ENCODE assay signal across 1 cellular context in the genomic region with DNA sequence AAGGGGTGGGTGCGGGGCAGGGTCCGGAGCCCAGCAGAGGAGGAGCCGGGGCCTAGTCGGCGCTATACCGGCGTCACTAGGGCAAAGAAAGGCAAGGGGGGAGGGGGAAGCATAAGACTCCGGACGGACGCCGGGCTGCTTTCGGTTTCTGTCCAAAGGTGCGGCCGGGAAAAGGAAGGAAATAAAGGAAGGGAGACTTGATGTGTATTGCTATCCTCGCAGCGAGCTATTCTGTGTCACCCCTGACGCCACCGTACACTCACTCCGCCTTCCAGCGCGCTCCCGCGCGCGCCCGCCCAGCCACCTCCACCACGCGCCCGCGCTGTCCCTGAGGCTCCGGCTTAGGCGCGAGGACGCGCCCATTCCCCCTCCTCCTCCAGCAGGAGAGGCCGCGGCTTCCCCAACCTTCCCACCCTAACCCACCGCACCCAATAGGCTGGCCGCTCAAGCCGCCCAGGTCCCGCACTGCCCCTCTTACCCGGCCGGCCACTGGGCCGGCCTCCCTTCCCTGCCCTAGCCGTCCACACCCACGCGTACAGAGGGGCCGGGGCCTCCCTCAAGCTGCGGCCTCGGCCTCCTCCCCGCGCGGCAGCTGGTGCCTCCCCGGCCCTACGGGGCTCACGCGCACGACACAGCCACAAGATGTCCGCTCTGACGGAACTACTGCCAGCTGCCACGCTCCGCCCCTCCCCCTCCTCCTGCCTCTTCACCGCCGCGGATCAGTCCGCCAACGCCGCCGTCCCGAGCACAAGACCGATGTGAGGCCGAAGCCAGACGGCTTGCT.
A peak's percentile ranks its signal among the peaks of the same experiment; 100 is the strongest.
TF ChIP-seq lines count a peak whose summit lies in the region.

A gene (minus strand): TSS at position 662 of the 784 bp plus-strand sequence. CDS start 1,043 bp downstream, outside the sequence.

TF ChIP-seq in K562, 482 proteins besides CTCF, POLR2A, EP300 and RAD21 (continued from another document and continues in another):
- TF ChIP-seq, protein P1, sequence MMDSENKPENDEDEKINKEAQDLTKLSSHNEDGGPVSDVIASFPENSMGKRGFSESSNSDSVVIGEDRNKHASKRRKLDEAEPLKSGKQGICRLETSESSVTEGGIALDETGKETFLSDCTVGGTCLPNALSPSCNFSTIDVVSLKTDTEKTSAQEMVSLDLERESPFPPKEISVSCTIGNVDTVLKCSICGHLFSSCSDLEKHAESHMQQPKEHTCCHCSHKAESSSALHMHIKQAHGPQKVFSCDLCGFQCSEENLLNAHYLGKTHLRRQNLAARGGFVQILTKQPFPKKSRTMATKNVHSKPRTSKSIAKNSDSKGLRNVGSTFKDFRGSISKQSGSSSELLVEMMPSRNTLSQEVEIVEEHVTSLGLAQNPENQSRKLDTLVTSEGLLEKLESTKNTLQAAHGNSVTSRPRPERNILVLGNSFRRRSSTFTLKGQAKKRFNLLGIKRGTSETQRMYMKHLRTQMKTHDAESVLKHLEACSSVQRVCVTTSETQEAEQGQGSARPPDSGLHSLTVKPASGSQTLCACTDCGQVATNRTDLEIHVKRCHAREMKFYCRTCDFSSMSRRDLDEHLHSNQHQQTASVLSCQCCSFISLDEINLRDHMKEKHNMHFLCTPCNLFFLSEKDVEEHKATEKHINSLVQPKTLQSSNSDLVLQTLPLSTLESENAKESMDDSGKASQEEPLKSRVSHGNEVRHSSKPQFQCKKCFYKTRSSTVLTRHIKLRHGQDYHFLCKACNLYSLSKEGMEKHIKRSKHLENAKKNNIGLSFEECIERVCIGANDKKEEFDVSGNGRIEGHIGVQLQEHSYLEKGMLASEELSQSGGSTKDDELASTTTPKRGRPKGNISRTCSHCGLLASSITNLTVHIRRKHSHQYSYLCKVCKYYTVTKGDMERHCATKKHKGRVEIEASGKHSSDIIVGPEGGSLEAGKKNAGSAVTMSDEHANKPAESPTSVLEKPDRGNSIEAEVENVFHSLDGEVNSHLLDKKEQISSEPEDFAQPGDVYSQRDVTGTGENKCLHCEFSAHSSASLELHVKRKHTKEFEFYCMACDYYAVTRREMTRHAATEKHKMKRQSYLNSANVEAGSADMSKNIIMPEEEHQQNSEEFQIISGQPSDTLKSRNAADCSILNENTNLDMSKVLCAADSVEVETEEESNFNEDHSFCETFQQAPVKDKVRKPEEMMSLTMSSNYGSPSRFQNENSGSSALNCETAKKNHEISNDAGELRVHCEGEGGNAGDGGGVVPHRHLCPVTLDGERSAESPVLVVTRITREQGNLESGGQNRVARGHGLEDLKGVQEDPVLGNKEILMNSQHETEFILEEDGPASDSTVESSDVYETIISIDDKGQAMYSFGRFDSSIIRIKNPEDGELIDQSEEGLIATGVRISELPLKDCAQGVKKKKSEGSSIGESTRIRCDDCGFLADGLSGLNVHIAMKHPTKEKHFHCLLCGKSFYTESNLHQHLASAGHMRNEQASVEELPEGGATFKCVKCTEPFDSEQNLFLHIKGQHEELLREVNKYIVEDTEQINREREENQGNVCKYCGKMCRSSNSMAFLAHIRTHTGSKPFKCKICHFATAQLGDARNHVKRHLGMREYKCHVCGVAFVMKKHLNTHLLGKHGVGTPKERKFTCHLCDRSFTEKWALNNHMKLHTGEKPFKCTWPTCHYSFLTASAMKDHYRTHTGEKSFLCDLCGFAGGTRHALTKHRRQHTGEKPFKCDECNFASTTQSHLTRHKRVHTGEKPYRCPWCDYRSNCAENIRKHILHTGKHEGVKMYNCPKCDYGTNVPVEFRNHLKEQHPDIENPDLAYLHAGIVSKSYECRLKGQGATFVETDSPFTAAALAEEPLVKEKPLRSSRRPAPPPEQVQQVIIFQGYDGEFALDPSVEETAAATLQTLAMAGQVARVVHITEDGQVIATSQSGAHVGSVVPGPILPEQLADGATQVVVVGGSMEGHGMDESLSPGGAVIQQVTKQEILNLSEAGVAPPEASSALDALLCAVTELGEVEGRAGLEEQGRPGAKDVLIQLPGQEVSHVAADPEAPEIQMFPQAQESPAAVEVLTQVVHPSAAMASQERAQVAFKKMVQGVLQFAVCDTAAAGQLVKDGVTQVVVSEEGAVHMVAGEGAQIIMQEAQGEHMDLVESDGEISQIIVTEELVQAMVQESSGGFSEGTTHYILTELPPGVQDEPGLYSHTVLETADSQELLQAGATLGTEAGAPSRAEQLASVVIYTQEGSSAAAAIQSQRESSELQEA (IDR thresholded peaks at IDR 0.05; ENCODE audit: low read depth), result 0 out of 2 replicates have a peak, but pooled peaks have one; percentile 28
- TF ChIP-seq, protein P2, sequence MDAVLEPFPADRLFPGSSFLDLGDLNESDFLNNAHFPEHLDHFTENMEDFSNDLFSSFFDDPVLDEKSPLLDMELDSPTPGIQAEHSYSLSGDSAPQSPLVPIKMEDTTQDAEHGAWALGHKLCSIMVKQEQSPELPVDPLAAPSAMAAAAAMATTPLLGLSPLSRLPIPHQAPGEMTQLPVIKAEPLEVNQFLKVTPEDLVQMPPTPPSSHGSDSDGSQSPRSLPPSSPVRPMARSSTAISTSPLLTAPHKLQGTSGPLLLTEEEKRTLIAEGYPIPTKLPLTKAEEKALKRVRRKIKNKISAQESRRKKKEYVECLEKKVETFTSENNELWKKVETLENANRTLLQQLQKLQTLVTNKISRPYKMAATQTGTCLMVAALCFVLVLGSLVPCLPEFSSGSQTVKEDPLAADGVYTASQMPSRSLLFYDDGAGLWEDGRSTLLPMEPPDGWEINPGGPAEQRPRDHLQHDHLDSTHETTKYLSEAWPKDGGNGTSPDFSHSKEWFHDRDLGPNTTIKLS (IDR thresholded peaks at IDR 0.05; ENCODE audit: borderline replicate concordance, low read depth), result peak; percentile 71; the same call in 1 of the 2 replicates
- TF ChIP-seq ZNF143 (CRISPR knock-in tag; IDR thresholded peaks at IDR 0.05) (peak; percentile 47; the same call in 1 of the 2 replicates), ZSCAN32 (CRISPR knock-in tag; IDR thresholded peaks at IDR 0.05) (no peak), DPF2 (IDR thresholded peaks at IDR 0.05) (peak; percentile 52), SMARCA5 (IDR thresholded peaks at IDR 0.05) (no peak), RNF2 (IDR thresholded peaks at IDR 0.05) (peak; percentile 79), PTRF (tag; IDR thresholded peaks at IDR 0.05) (no peak), JUND (IDR thresholded peaks at IDR 0.05; ENCODE audit: borderline replicate concordance, low read depth, low read length) (peak; percentile 38), JUND (tag; IDR thresholded peaks at IDR 0.05; ENCODE audit: borderline replicate concordance, low read depth, low read length) (no peak; the same call in 2 of the 3 replicates), FOXJ3 (CRISPR knock-in tag; IDR thresholded peaks at IDR 0.05) (no peak), TCFL5 (CRISPR knock-in tag; conservative IDR thresholded peaks at IDR 0.05) (no peak), CTBP1 (IDR thresholded peaks at IDR 0.05; ENCODE audit: borderline replicate concordance) (peak; percentile 75), GATAD2B (IDR thresholded peaks at IDR 0.05; ENCODE audit: borderline replicate concordance) (peak; percentile 43), SUPT5H (IDR thresholded peaks at IDR 0.05) (peak; percentile 96), ZBTB8A (IDR thresholded peaks at IDR 0.05; ENCODE audit: partially characterized antibody) (no peak), TAF1 (IDR thresholded peaks at IDR 0.05; ENCODE audit: control insufficient read depth, extremely low read depth, insufficient read depth, low read length, severe bottlenecking) (peak; percentile 91), ATF7 (IDR thresholded peaks at IDR 0.05) (peak; percentile 44), ZNF444 (CRISPR knock-in tag; IDR thresholded peaks at IDR 0.05) (peak; percentile 73), MAFK (IDR thresholded peaks at IDR 0.05; ENCODE audit: low read length) (no peak; the same call in 1 of the 2 replicates), HDAC8 (tag; IDR thresholded peaks at IDR 0.05) (0 out of 2 replicates have a peak, but pooled peaks have one; percentile 40)
- TF ChIP-seq, protein P3, sequence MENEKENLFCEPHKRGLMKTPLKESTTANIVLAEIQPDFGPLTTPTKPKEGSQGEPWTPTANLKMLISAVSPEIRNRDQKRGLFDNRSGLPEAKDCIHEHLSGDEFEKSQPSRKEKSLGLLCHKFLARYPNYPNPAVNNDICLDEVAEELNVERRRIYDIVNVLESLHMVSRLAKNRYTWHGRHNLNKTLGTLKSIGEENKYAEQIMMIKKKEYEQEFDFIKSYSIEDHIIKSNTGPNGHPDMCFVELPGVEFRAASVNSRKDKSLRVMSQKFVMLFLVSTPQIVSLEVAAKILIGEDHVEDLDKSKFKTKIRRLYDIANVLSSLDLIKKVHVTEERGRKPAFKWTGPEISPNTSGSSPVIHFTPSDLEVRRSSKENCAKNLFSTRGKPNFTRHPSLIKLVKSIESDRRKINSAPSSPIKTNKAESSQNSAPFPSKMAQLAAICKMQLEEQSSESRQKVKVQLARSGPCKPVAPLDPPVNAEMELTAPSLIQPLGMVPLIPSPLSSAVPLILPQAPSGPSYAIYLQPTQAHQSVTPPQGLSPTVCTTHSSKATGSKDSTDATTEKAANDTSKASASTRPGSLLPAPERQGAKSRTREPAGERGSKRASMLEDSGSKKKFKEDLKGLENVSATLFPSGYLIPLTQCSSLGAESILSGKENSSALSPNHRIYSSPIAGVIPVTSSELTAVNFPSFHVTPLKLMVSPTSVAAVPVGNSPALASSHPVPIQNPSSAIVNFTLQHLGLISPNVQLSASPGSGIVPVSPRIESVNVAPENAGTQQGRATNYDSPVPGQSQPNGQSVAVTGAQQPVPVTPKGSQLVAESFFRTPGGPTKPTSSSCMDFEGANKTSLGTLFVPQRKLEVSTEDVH (IDR thresholded peaks at IDR 0.05; ENCODE audit: low read depth, partially characterized antibody), result no peak
- TF ChIP-seq, protein P4, sequence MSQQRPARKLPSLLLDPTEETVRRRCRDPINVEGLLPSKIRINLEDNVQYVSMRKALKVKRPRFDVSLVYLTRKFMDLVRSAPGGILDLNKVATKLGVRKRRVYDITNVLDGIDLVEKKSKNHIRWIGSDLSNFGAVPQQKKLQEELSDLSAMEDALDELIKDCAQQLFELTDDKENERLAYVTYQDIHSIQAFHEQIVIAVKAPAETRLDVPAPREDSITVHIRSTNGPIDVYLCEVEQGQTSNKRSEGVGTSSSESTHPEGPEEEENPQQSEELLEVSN (IDR thresholded peaks at IDR 0.05; ENCODE audit: borderline replicate concordance in 1 of 2, extremely low read depth in 1 of 2, insufficient read depth in 1 of 2, insufficient read length in 1 of 2, low read depth in 1 of 2, low read length in 1 of 2, poor library complexity in 1 of 2, severe bottlenecking in 1 of 2), result peak; percentile 58 to 76
- TF ChIP-seq, protein P5, sequence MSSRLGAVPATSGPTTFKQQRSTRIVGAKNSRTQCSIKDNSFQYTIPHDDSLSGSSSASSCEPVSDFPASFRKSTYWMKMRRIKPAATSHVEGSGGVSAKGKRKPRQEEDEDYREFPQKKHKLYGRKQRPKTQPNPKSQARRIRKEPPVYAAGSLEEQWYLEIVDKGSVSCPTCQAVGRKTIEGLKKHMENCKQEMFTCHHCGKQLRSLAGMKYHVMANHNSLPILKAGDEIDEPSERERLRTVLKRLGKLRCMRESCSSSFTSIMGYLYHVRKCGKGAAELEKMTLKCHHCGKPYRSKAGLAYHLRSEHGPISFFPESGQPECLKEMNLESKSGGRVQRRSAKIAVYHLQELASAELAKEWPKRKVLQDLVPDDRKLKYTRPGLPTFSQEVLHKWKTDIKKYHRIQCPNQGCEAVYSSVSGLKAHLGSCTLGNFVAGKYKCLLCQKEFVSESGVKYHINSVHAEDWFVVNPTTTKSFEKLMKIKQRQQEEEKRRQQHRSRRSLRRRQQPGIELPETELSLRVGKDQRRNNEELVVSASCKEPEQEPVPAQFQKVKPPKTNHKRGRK (tag; IDR thresholded peaks at IDR 0.05), result no peak
- TF ChIP-seq, protein P6, sequence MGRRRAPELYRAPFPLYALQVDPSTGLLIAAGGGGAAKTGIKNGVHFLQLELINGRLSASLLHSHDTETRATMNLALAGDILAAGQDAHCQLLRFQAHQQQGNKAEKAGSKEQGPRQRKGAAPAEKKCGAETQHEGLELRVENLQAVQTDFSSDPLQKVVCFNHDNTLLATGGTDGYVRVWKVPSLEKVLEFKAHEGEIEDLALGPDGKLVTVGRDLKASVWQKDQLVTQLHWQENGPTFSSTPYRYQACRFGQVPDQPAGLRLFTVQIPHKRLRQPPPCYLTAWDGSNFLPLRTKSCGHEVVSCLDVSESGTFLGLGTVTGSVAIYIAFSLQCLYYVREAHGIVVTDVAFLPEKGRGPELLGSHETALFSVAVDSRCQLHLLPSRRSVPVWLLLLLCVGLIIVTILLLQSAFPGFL (CRISPR knock-in tag; IDR thresholded peaks at IDR 0.05), result no peak
- TF ChIP-seq, protein P7, sequence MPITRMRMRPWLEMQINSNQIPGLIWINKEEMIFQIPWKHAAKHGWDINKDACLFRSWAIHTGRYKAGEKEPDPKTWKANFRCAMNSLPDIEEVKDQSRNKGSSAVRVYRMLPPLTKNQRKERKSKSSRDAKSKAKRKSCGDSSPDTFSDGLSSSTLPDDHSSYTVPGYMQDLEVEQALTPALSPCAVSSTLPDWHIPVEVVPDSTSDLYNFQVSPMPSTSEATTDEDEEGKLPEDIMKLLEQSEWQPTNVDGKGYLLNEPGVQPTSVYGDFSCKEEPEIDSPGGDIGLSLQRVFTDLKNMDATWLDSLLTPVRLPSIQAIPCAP (CRISPR knock-in tag; IDR thresholded peaks at IDR 0.05; ENCODE audit: borderline replicate concordance), result no peak
- TF ChIP-seq, protein P8, sequence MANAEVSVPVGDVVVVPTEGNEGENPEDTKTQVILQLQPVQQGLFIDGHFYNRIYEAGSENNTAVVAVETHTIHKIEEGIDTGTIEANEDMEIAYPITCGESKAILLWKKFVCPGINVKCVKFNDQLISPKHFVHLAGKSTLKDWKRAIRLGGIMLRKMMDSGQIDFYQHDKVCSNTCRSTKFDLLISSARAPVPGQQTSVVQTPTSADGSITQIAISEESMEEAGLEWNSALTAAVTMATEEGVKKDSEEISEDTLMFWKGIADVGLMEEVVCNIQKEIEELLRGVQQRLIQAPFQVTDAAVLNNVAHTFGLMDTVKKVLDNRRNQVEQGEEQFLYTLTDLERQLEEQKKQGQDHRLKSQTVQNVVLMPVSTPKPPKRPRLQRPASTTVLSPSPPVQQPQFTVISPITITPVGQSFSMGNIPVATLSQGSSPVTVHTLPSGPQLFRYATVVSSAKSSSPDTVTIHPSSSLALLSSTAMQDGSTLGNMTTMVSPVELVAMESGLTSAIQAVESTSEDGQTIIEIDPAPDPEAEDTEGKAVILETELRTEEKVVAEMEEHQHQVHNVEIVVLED (CRISPR knock-in tag; IDR thresholded peaks at IDR 0.05), result peak; percentile 72
- TF ChIP-seq, protein P9, sequence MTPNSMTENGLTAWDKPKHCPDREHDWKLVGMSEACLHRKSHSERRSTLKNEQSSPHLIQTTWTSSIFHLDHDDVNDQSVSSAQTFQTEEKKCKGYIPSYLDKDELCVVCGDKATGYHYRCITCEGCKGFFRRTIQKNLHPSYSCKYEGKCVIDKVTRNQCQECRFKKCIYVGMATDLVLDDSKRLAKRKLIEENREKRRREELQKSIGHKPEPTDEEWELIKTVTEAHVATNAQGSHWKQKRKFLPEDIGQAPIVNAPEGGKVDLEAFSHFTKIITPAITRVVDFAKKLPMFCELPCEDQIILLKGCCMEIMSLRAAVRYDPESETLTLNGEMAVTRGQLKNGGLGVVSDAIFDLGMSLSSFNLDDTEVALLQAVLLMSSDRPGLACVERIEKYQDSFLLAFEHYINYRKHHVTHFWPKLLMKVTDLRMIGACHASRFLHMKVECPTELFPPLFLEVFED (CRISPR knock-in tag; conservative IDR thresholded peaks at IDR 0.05), result no peak; the same call in 1 of the 2 replicates
- TF ChIP-seq, protein P10, sequence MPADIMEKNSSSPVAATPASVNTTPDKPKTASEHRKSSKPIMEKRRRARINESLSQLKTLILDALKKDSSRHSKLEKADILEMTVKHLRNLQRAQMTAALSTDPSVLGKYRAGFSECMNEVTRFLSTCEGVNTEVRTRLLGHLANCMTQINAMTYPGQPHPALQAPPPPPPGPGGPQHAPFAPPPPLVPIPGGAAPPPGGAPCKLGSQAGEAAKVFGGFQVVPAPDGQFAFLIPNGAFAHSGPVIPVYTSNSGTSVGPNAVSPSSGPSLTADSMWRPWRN (IDR thresholded peaks at IDR 0.05; ENCODE audit: low read depth), result no peak
